ENCODE assay signal across 16 cellular contexts in genomic region chr11:20249313-20249873, GRCh38.
"Had no signal": no experiment of that assay in that cellular context is flagged by ENCODE, and none has a peak within 500 bp of the region (broad histone marks: within the 10 kb centered on the region; RNA-seq: fewer than 3 reads in every experiment).

No MANE protein-coding gene starts in this region.

- H3K4me3 ChIP-seq: coronary artery, ovary, stomach, thoracic aorta had no signal

- H3K27ac ChIP-seq: coronary artery, ovary, stomach, thoracic aorta had no signal

- H3K27me3 ChIP-seq: ovary, stomach had no signal

- ATAC-seq: activated CD8-positive, alpha-beta T cell treated with anti-CD3 and anti-CD28 coated beads, Interleukin-2, amount 10 ng/mL, durations not matched to agents 7 days and 5 days; esophagus mucosa had no signal

- H3K4me1 Mint-ChIP-seq: activated B cell treated with CpG ODN at 0.5 μM for 24 hours; activated naive CD8-positive, alpha-beta T cell treated with anti-CD3 and anti-CD28 coated beads for 36 hours had no signal

- H3K9me3 Mint-ChIP-seq: activated B cell treated with CpG ODN at 0.5 μM for 24 hours; activated naive CD8-positive, alpha-beta T cell treated with anti-CD3 and anti-CD28 coated beads for 36 hours; brain had no signal

- H3K36me3 ChIP-seq: ovary, stomach, thoracic aorta had no signal

- H3K4me3 Mint-ChIP-seq: activated B cell treated with CpG ODN at 0.5 μM for 24 hours; activated CD8-positive, alpha-beta T cell treated with anti-CD3 and anti-CD28 coated beads, Interleukin-2, amount 10 ng/mL, durations not matched to agents 7 days and 5 days; activated naive CD8-positive, alpha-beta T cell treated with anti-CD3 and anti-CD28 coated beads for 36 hours; brain had no signal

- DNase-seq: activated B cell treated with CpG ODN at 0.5 μM for 24 hours; activated CD4-positive, alpha-beta T cell treated with anti-CD3 and anti-CD28 coated beads for 48 hours; activated CD8-positive, alpha-beta memory T cell treated with anti-CD3 and anti-CD28 coated beads, Interleukin-2, amount 50 U/mL, for 4 hours; activated CD8-positive, alpha-beta T cell treated with anti-CD3 and anti-CD28 coated beads, Interleukin-2, amount 10 ng/mL, durations not matched to agents 7 days and 5 days; activated gamma-delta T cell treated with Interleukin-2 at 50 U/mL for 16 hours; activated naive CD8-positive, alpha-beta T cell treated with anti-CD3 and anti-CD28 coated beads for 36 hours; amygdala; central memory CD4-positive, alpha-beta T cell; midbrain; ovary; stimulated activated CD4-positive, alpha-beta T cell treated with anti-CD3 and anti-CD28 coated beads, Interleukin-2, amount 100 ng/mL, for 24 hours; stomach had no signal

- H3K36me3 Mint-ChIP-seq: activated naive CD8-positive, alpha-beta T cell treated with anti-CD3 and anti-CD28 coated beads for 36 hours; brain had no signal

- H3K9me3 ChIP-seq: ovary, stomach, thoracic aorta had no signal
